15 cellular contexts compared by ENCODE assay signal in genomic region chr7:41921453-41921912, GRCh38.
A peak's percentile ranks its signal among the peaks of the same experiment; 100 is the strongest.
DNase-seq lines count a peak whose midpoint lies in the region; FAIRE-seq and TF ChIP-seq lines count a peak whose summit lies in the region.
"Had no signal": no experiment of that assay in that cellular context is flagged by ENCODE, and none has a peak within 500 bp of the region (broad histone marks: within the 10 kb centered on the region; RNA-seq: fewer than 3 reads in every experiment).

No MANE protein-coding gene starts in this region.

- no peak overlapping the region for H3K9ac ChIP-seq in keratinocyte (ENCODE audit: control insufficient read depth, extremely low read depth, insufficient read depth, low read length)
- H3K9ac ChIP-seq in subcutaneous abdominal adipose tissue (ENCODE audit: low read length in 5 of 5): peak overlapping the region in 1 of 5 donors; percentile 36
- H3K9ac ChIP-seq: parathyroid adenoma had no signal

- H4K20me1 ChIP-seq in keratinocyte (ENCODE audit: control insufficient read depth, extremely low read depth, insufficient read depth, low read length): no peaks in the 10 kb centered on the region

- H2AFZ ChIP-seq in keratinocyte (ENCODE audit: control insufficient read depth, low read length): no peak overlapping the region
- H2AFZ ChIP-seq: parathyroid adenoma had no signal

- H3K4me1 ChIP-seq in keratinocyte (ENCODE audit: control insufficient read depth, extremely low read depth, insufficient read depth, low read length) (peaks cover 5% of the 10 kb centered on the region), subcutaneous abdominal adipose tissue (ENCODE audit: control insufficient read depth in 5 of 5, insufficient read depth in 5 of 5, low read length in 5 of 5) (peaks cover 4 to 26% (median 20%) of the 10 kb centered on the region in 5 donors)
- H3K4me1 ChIP-seq: parathyroid adenoma had no signal

- H3K36me3 ChIP-seq in keratinocyte (ENCODE audit: control insufficient read depth in 2 of 2, extremely low read depth in 1 of 2, insufficient read depth in 2 of 2, low read length in 2 of 2) (no peaks in the 10 kb centered on the region), subcutaneous abdominal adipose tissue (ENCODE audit: control insufficient read depth in 5 of 5, insufficient read depth in 5 of 5, low read length in 5 of 5) (no peaks in the 10 kb centered on the region)
- H3K36me3 ChIP-seq: thoracic aorta had no signal

- dilution Hi-C loops in keratinocyte (cut with MboI; ENCODE audit: extremely low pct_ligation_motif_present, low sequenced_read_pairs): no loop called here

- peak; percentile 52 for FAIRE-seq in keratinocyte (lab: Jason Lieb, UNC)

- DNase-seq in HFF-Myc (ENCODE audit: extremely low read depth, low read depth): peak; percentile 79
- DNase-seq in cardiac fibroblast (ENCODE audit: low read depth in 2 of 2): peak; percentile 24 to 78
- no peak for DNase-seq in keratinocyte (ENCODE audit: low read depth, low spot score)
- DNase-seq in stimulated activated CD4-positive, alpha-beta T cell treated with anti-CD3 and anti-CD28 coated beads, Interleukin-1b, Interleukin-23, amount 100 ng/mL, for 48 hours: no peak
- no peak for DNase-seq in activated gamma-delta T cell treated with Interleukin-2 at 50 U/mL for 16 hours
- DNase-seq in activated CD4-positive, alpha-beta T cell treated with anti-CD3 and anti-CD28 coated beads, Interleukin-2, amount 50 U/mL, for 4 hours: no peak
- DNase-seq: activated CD4-positive, alpha-beta T cell treated with anti-CD3 and anti-CD28 coated beads, Interleukin-2, amount 50 U/mL, for 1 hour; activated naive CD8-positive, alpha-beta T cell treated with anti-CD3 and anti-CD28 coated beads for 36 hours; activated T-cell treated with anti-CD3 and anti-CD28 coated beads, Interleukin-2, amount 50 U/mL, for 24 hours; CD8-positive, alpha-beta memory T cell; NCI-H2171; NK-92 treated with Interleukin-12 subunit alpha and Interleukin-12 subunit beta, amount 100 ng/mL, for 24 hours had no signal

- TF ChIP-seq CTCF in HFF-Myc (IDR thresholded peaks at IDR 0.05; ENCODE audit: low read depth, low read length, missing control alignments) (no peak), cardiac fibroblast (IDR thresholded peaks at IDR 0.05; ENCODE audit: low read depth, low read length) (no peak), keratinocyte (optimal IDR thresholded peaks at IDR 0.05 in 1 of 3, IDR thresholded peaks at IDR 0.05 in 1 of 3, conservative IDR thresholded peaks at IDR 0.05 in 1 of 3; ENCODE audit: extremely low read depth in 1 of 3, insufficient read depth in 2 of 3, low read length in 3 of 3) (no peak)

- no peaks in the 10 kb centered on the region for H3K9me1 ChIP-seq in keratinocyte (ENCODE audit: control insufficient read depth, extremely low read depth, insufficient read depth, low read length)

- no peak overlapping the region for H3K4me2 ChIP-seq in keratinocyte (ENCODE audit: control insufficient read depth, extremely low read depth, insufficient read depth, low read depth, low read length)

- no peaks in the 10 kb centered on the region for H3K79me2 ChIP-seq in keratinocyte (ENCODE audit: control insufficient read depth, insufficient read depth, low read length)
- H3K79me2 ChIP-seq: parathyroid adenoma had no signal

- H3K27me3 ChIP-seq in keratinocyte (ENCODE audit: control insufficient read depth, extremely low read depth, insufficient read depth, low read length): no peaks in the 10 kb centered on the region
- no peaks in the 10 kb centered on the region for H3K27me3 ChIP-seq in subcutaneous abdominal adipose tissue (ENCODE audit: control insufficient read depth in 5 of 5, insufficient read depth in 4 of 5, low read length in 5 of 5)

- H3K27ac ChIP-seq in keratinocyte (ENCODE audit: control insufficient read depth, insufficient read depth, low read length): no peak overlapping the region
- peak overlapping the region; percentile 17 for H3K27ac ChIP-seq in subcutaneous abdominal adipose tissue (ENCODE audit: low read depth, low read length)
- H3K27ac ChIP-seq: parathyroid adenoma, thoracic aorta had no signal

- no peaks in the 10 kb centered on the region for H3K9me3 ChIP-seq in keratinocyte (ENCODE audit: control insufficient read depth, low read depth, low read length)
- H3K9me3 ChIP-seq in subcutaneous abdominal adipose tissue (ENCODE audit: control insufficient read depth in 5 of 5, low read length in 5 of 5): no peaks in the 10 kb centered on the region
- H3K9me3 ChIP-seq: thoracic aorta had no signal

- H3K4me3 ChIP-seq in HFF-Myc (replicated peaks; ENCODE audit: low read depth, low read length) (no peak overlapping the region), cardiac fibroblast (replicated peaks in 1 of 2; ENCODE audit: low read depth in 2 of 2, low read length in 2 of 2) (no peak overlapping the region), keratinocyte (ENCODE audit: control insufficient read depth in 2 of 3, extremely low read depth in 1 of 3, insufficient read depth in 2 of 3, low read depth in 1 of 3, low read length in 3 of 3) (no peak overlapping the region), subcutaneous abdominal adipose tissue (ENCODE audit: low read depth in 1 of 5, low read length in 5 of 5) (no peak overlapping the region)
- H3K4me3 ChIP-seq: thoracic aorta had no signal

Comparison
In these comparisons a context has a peak if more than half of its experiments do, and no peak if none do; other contexts are left out.
1. DNase-seq: peak in HFF-Myc (single experiment) and cardiac fibroblast (2 of 2); none in keratinocyte (single experiment), stimulated activated CD4-positive, alpha-beta T cell treated with anti-CD3 and anti-CD28 coated beads, Interleukin-1b, Interleukin-23, amount 100 ng/mL, for 48 hours (single experiment), activated gamma-delta T cell treated with Interleukin-2 at 50 U/mL for 16 hours (single experiment) and activated CD4-positive, alpha-beta T cell treated with anti-CD3 and anti-CD28 coated beads, Interleukin-2, amount 50 U/mL, for 4 hours (0 of 2).